ENCODE assay signal across 19 cellular contexts in the genomic region with DNA sequence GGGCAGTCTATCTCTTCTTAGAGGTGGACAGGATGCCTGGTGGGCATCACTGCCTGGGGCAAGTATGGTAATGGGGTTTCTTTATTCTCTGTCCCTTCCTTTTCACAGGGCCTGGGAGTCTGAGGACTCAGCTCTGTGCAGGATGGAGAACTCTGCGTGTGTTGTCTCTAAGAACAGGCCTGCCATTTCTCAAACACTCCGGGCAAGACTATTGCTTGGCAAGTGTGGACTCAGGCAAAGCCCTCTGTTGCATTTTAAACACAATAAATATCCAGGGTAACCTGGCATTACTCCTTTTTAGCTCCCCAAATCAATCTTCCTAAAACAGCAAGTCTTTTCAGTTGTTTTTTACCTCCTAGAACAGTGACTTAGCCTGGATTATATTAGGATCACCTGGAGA.
A peak's percentile ranks its signal among the peaks of the same experiment; 100 is the strongest.
DNase-seq lines count a peak whose midpoint lies in the region; ATAC-seq and TF ChIP-seq lines count a peak whose summit lies in the region.
"Had no signal": no experiment of that assay in that cellular context is flagged by ENCODE, and none has a peak within 500 bp of the region (broad histone marks: within the 10 kb centered on the region; RNA-seq: fewer than 3 reads in every experiment).

No MANE protein-coding gene starts in this region.

- H3K9me3 Mint-ChIP-seq in WTC11, result peaks cover 6% of the 10 kb centered on the region; the same call in 1 of the 2 replicates

- CTCF ChIA-PET in WTC11 (lab: Charles Lee), result no interaction called here

- H3K27ac Mint-ChIP-seq in WTC11, result no peak overlapping the region
- H3K27ac Mint-ChIP-seq: CD4-positive, alpha-beta memory T cell had no signal

- POLR2A ChIA-PET in WTC11 (lab: Charles Lee), result no interaction called here

- no peak overlapping the region for H3K18ac ChIP-seq in mesendoderm (ENCODE audit: low read length)

- H2AK5ac ChIP-seq in mesendoderm (ENCODE audit: low read length), result no peak overlapping the region

- H3K27ac ChIP-seq in mesendoderm (ENCODE audit: low read depth, low read length), result no peak overlapping the region
- H3K27ac ChIP-seq in suprapubic skin, result no peak overlapping the region
- H3K27ac ChIP-seq: A549 had no signal

- TF ChIP-seq POLR2A in suprapubic skin (IDR thresholded peaks at IDR 0.05), result no peak

- H3K56ac ChIP-seq in mesendoderm (ENCODE audit: low read length), result no peak overlapping the region

- no peaks in the 10 kb centered on the region for H3K36me3 ChIP-seq in mesendoderm (ENCODE audit: control insufficient read depth, insufficient read depth, low read length)
- no peaks in the 10 kb centered on the region for H3K36me3 ChIP-seq in suprapubic skin

- H2BK120ac ChIP-seq in mesendoderm (ENCODE audit: low read depth, low read length), result no peak overlapping the region

- no peak overlapping the region for H3K4me2 ChIP-seq in mesendoderm (ENCODE audit: low read length)
- H3K4me2 ChIP-seq: A549 had no signal

- no peak overlapping the region for H3K4ac ChIP-seq in mesendoderm (ENCODE audit: low read depth, low read length)

- H3K9ac ChIP-seq in mesendoderm (ENCODE audit: low read length), result no peak overlapping the region

- WGBS in mesendoderm (ENCODE audit: extremely low coverage, insufficient coverage, low lambda C conversion rate), result no CpG with 5 or more reads among the region's 2 CpGs
- WGBS in suprapubic skin, result 79% methylated on average over 2 of the region's 2 CpGs

- H3K79me2 ChIP-seq in mesendoderm (ENCODE audit: control insufficient read depth, insufficient read depth, low read length), result no peaks in the 10 kb centered on the region

- peaks cover 12% of the 10 kb centered on the region for H3K4me1 Mint-ChIP-seq in WTC11
- H3K4me1 Mint-ChIP-seq: CD4-positive, alpha-beta memory T cell had no signal

- no peaks in the 10 kb centered on the region; the same call in 1 of the 2 replicates for H3K27me3 Mint-ChIP-seq in WTC11 (ENCODE audit: low read depth)

- DNase-seq in Ammon's horn (ENCODE audit: low spot score) (peak; percentile 11), globus pallidus (ENCODE audit: low spot score) (peak; percentile 15), mesendoderm (peak; percentile 4), pons (ENCODE audit: low spot score) (peak; percentile 11), GOT3 (lab: John Stamatoyannopoulos, UW) (no peak), suprapubic skin (ENCODE audit: low spot score in 2 of 2) (no peak), WTC11 (ENCODE audit: low spot score) (no peak)
- DNase-seq in activated CD4-positive, CD25-positive, alpha-beta regulatory T cell (lab: John Stamatoyannopoulos, UW), result no peak
- DNase-seq: 8988T; ACHN; AML-193; Calu3; CD4-positive, alpha-beta memory T cell; COR-L47; DMS53; DMS79 treated with DMSO at 0.1 percent for 48 hours; H7; HCEC 1CT had no signal

- no peak overlapping the region for H4K8ac ChIP-seq in mesendoderm (ENCODE audit: low read depth, low read length)

- no peaks in the 10 kb centered on the region for H3K9me3 ChIP-seq in suprapubic skin

- H3K4me1 ChIP-seq in mesendoderm (ENCODE audit: control insufficient read depth, low read depth, low read length), result no peaks in the 10 kb centered on the region
- H3K4me1 ChIP-seq in suprapubic skin, result no peaks in the 10 kb centered on the region
- H3K4me1 ChIP-seq: A549 had no signal

- TF ChIP-seq CTCF in suprapubic skin (IDR thresholded peaks at IDR 0.05) (no peak), WTC11 (IDR thresholded peaks at IDR 0.05) (no peak)

- no peak; the same call in 1 of the 2 replicates for ATAC-seq in WTC11
- ATAC-seq: A549 had no signal

- H3K79me1 ChIP-seq in mesendoderm (ENCODE audit: low read length), result no peaks in the 10 kb centered on the region

- H3K4me3 ChIP-seq in mesendoderm (ENCODE audit: low read length) (no peak overlapping the region), suprapubic skin (no peak overlapping the region)
- H3K4me3 ChIP-seq: A549 had no signal

- no peak overlapping the region for H4K5ac ChIP-seq in mesendoderm (ENCODE audit: low read length)

- no peak overlapping the region for H3K4me3 Mint-ChIP-seq in WTC11
- H3K4me3 Mint-ChIP-seq: CD4-positive, alpha-beta memory T cell had no signal

- no peak overlapping the region for H2BK5ac ChIP-seq in mesendoderm (ENCODE audit: low read length)

- H3K36me3 Mint-ChIP-seq in WTC11, result no peaks in the 10 kb centered on the region
- H3K36me3 Mint-ChIP-seq: CD4-positive, alpha-beta memory T cell had no signal

- no peak overlapping the region for H3K23ac ChIP-seq in mesendoderm (ENCODE audit: low read length)

- no peak for TF ChIP-seq EP300 in suprapubic skin (IDR thresholded peaks at IDR 0.05)

- H3K27me3 ChIP-seq in mesendoderm (ENCODE audit: insufficient read depth, low read length, poor library complexity) (no peaks in the 10 kb centered on the region), suprapubic skin (no peaks in the 10 kb centered on the region)

- H2BK15ac ChIP-seq in mesendoderm (replicated peaks; ENCODE audit: low read depth), result no peak overlapping the region

TF ChIP-seq in WTC11, 78 proteins besides CTCF, POLR2A, EP300 and RAD21:
- TF ChIP-seq CREB1 (CRISPR knock-in tag; IDR thresholded peaks at IDR 0.05), result no peak
- TF ChIP-seq MYBL2 (CRISPR knock-in tag; IDR thresholded peaks at IDR 0.05), result no peak
- no peak for TF ChIP-seq ZNF671 (CRISPR knock-in tag; IDR thresholded peaks at IDR 0.05)
- TF ChIP-seq ZNF263 (CRISPR knock-in tag; IDR thresholded peaks at IDR 0.05; ENCODE audit: low read depth), result no peak
- no peak for TF ChIP-seq SMAD4 (CRISPR knock-in tag; IDR thresholded peaks at IDR 0.05)
- no peak for TF ChIP-seq MLX (CRISPR knock-in tag; IDR thresholded peaks at IDR 0.05)

Comparison
In these comparisons a context has a peak if more than half of its experiments do, and no peak if none do; other contexts are left out.
1. DNase-seq: peak in Ammon's horn (single experiment), globus pallidus (single experiment), mesendoderm (single experiment) and pons (single experiment); none in activated CD4-positive, CD25-positive, alpha-beta regulatory T cell (0 of 4), GOT3 (single experiment), suprapubic skin (0 of 2) and WTC11 (single experiment).